ENCODE assay signal across 18 cellular contexts in genomic region chr12:69433653-69434052, GRCh38. TPM values are rescaled to one million over a fixed set of nuclear protein-coding genes. Genes with fewer than 3 reads are reported as not detected.
A peak's percentile ranks its signal among the peaks of the same experiment; 100 is the strongest.
DNase-seq lines count a peak whose midpoint lies in the region; TF ChIP-seq lines count a peak whose summit lies in the region.
"Had no signal": no experiment of that assay in that cellular context is flagged by ENCODE, and none has a peak within 500 bp of the region (broad histone marks: within the 10 kb centered on the region; RNA-seq: fewer than 3 reads in every experiment).

No MANE protein-coding gene starts in this region.

- H2AFZ ChIP-seq in GM23248: no peak overlapping the region

- H3K4me3 ChIP-seq in GM23248 (no peak overlapping the region), suprapubic skin (no peak overlapping the region)
- H3K4me3 ChIP-seq: BLaER1 had no signal

- no peaks in the 10 kb centered on the region for H4K20me1 ChIP-seq in GM23248 (ENCODE audit: insufficient read depth)
- H4K20me1 ChIP-seq: BLaER1 had no signal

- H3K4me2 ChIP-seq in GM23248 (ENCODE audit: unreplicated experiment): no peak overlapping the region
- H3K4me2 ChIP-seq: BLaER1 had no signal

- WGBS in GM23248 (ENCODE audit: low coverage in 1 of 2, low lambda C conversion rate in 2 of 2, missing lambda C conversion rate in 2 of 2), 2 experiments: 63 to 64% methylated on average over 3 of the region's 3 CpGs
- WGBS in suprapubic skin: 89% methylated on average over 3 of the region's 3 CpGs

- H3K27me3 ChIP-seq in GM23248 (replicated peaks; ENCODE audit: insufficient read depth): no peaks in the 10 kb centered on the region
- H3K27me3 ChIP-seq in suprapubic skin: no peaks in the 10 kb centered on the region
- H3K27me3 ChIP-seq: BLaER1 had no signal

- H3K36me3 ChIP-seq in GM23248 (ENCODE audit: low read depth) (no peaks in the 10 kb centered on the region), suprapubic skin (no peaks in the 10 kb centered on the region)
- H3K36me3 ChIP-seq: BLaER1 had no signal

- no peak for TF ChIP-seq CTCF in suprapubic skin (IDR thresholded peaks at IDR 0.05)
- TF ChIP-seq CTCF in GM10248 (IDR thresholded peaks at IDR 0.05; ENCODE audit: control extremely low read depth, extremely low read depth, low read depth, missing control alignments): no peak

- no peaks in the 10 kb centered on the region for H3K4me1 ChIP-seq in GM23248 (ENCODE audit: insufficient read depth)
- no peaks in the 10 kb centered on the region for H3K4me1 ChIP-seq in suprapubic skin
- H3K4me1 ChIP-seq: BLaER1 had no signal

- H3K9me2 ChIP-seq in GM23248 (ENCODE audit: insufficient read depth): no peaks in the 10 kb centered on the region

- H3K27ac ChIP-seq in GM23248: no peak overlapping the region
- H3K27ac ChIP-seq in suprapubic skin: no peak overlapping the region
- H3K27ac ChIP-seq: 22Rv1, BLaER1, C4-2B had no signal

- CTCF ChIA-PET in GM10248 (lab: Yijun Ruan, JAX): interaction anchor here (1.9 kb wide), 1 partner anchor 13 kb away, joined by 5 read pairs; no protein-coding TSS in a partner anchor

- H3F3A ChIP-seq in GM23248 (ENCODE audit: insufficient read depth): no peaks in the 10 kb centered on the region

- H3K9me3 ChIP-seq in GM23248 (ENCODE audit: low read depth): no peaks in the 10 kb centered on the region
- no peaks in the 10 kb centered on the region for H3K9me3 ChIP-seq in suprapubic skin
- H3K9me3 ChIP-seq: BLaER1 had no signal

- H3K9ac ChIP-seq in GM23248: no peak overlapping the region
- H3K9ac ChIP-seq: BLaER1 had no signal

- no peak for TF ChIP-seq EP300 in suprapubic skin (IDR thresholded peaks at IDR 0.05)

- no peak for TF ChIP-seq POLR2A in suprapubic skin (IDR thresholded peaks at IDR 0.05)

- POLR2A ChIA-PET in GM10248 (lab: Yijun Ruan, JAX): no interaction called here

- in situ Hi-C loops in GM23248 (cut with MboI): no loop called here

- peak; percentile 83 for DNase-seq in COLO829 (ENCODE audit: low spot score)
- peak; percentile 33 for DNase-seq in ELF-1 (ENCODE audit: low read depth, low spot score)
- peak; percentile 57 for DNase-seq in epidermal melanocyte (ENCODE audit: insufficient read length, low spot score)
- DNase-seq in islet precursor cell: peak; percentile 58
- no peak for DNase-seq in GM23248
- DNase-seq in suprapubic skin (ENCODE audit: low spot score in 2 of 2): no peak
- DNase-seq in NCI-H2081 treated with DMSO at 0.1 percent for 48 hours (lab: John Stamatoyannopoulos, UW): no peak
- DNase-seq in GM10248 (ENCODE audit: extremely low spot score): no peak
- DNase-seq: CD4-positive, CD25-positive, alpha-beta regulatory T cell; CD8-positive, alpha-beta T cell; DMS 273 treated with DMSO at 0.1 percent for 48 hours; DND-41; GDM1; H7; HCEC 1CT had no signal

- no peaks in the 10 kb centered on the region for H3K79me2 ChIP-seq in GM23248 (ENCODE audit: insufficient read depth)

RNA-seq across cellular contexts. Expression of gene FRS2, which starts 36.5 kb away (rescaled TPM):
- 41.2 and 79.5 TPM in 2 replicates for total RNA-seq in GM23248 (2014; rRNA removed; shearing (Covaris generic))
- 21.7 and 25.5 TPM in 2 replicates for polyA plus RNA-seq in GM23248 (2016; fragmentation: Nextera tagmentation; extraction: Ambion mirVana)
- total RNA-seq in suprapubic skin: 10 to 100 TPM; 35.2 to 60.7 (median 48.6) TPM

Comparison
In these comparisons a context has a peak if more than half of its experiments do, and no peak if none do; other contexts are left out.
1. DNase-seq: peak in COLO829 (single experiment), ELF-1 (single experiment), epidermal melanocyte (single experiment) and islet precursor cell (single experiment); none in GM23248 (single experiment), suprapubic skin (0 of 2), NCI-H2081 treated with DMSO at 0.1 percent for 48 hours (single experiment) and GM10248 (single experiment).